12 cellular contexts compared by ENCODE assay signal in the genomic region with DNA sequence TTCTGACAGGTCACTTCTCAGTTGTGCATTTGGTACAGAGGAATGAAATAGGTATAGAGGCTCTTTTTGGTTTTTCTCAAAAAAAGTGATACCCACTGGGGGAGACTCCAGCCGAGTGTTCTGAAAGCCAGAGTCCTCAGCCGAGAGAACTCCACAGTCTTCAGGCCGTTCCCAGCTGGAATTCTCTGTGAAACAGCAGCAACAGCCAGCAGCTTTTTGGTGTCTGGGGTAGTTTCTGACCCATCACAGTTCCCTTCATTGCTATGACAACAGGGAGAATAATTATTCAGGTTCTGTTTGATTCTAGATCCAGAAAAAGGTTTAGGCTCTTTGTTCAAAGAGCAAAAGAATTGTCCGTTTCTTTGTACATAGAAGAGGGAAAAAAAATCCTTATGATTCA.
DNase-seq lines count a peak whose midpoint lies in the region; ATAC-seq, FAIRE-seq and TF ChIP-seq lines count a peak whose summit lies in the region.
"Had no signal": no experiment of that assay in that cellular context is flagged by ENCODE, and none has a peak within 500 bp of the region (broad histone marks: within the 10 kb centered on the region; RNA-seq: fewer than 3 reads in every experiment).

No MANE protein-coding gene starts in this region.

- H3K4me3 Mint-ChIP-seq in activated T-helper 1 cell treated with anti-CD3 and anti-CD28 coated beads, Interleukin-12 subunit alpha, Interleukin-12 subunit beta, Interleukin-2, Interleukin-4 antibody, amounts not matched to agents 30 ng/mL and 10 ng/mL and 1 ng/mL, durations not matched to agents 14 hours and 24 hours and 36 hours: no peak overlapping the region
- H3K4me3 Mint-ChIP-seq: effector memory CD8-positive, alpha-beta T cell; stimulated activated naive CD8-positive, alpha-beta T cell treated with anti-CD3 and anti-CD28 coated beads, Interleukin-15, Interleukin-2, amounts not matched to agents 100 ng/mL and 50 ng/mL, for 24 hours had no signal

- H2AFZ ChIP-seq in osteoblast (ENCODE audit: low read length): no peak overlapping the region

- H3K4me1 Mint-ChIP-seq in activated T-helper 1 cell treated with anti-CD3 and anti-CD28 coated beads, Interleukin-12 subunit alpha, Interleukin-12 subunit beta, Interleukin-2, Interleukin-4 antibody, amounts not matched to agents 30 ng/mL and 10 ng/mL and 1 ng/mL, durations not matched to agents 14 hours and 24 hours and 36 hours (ENCODE audit: low read depth): no peaks in the 10 kb centered on the region

- H3K4me3 ChIP-seq in osteoblast (ENCODE audit: insufficient read depth, low read length): peak overlapping the region; percentile 52

- TF ChIP-seq POLR2A in H54 (IDR thresholded peaks at IDR 0.05; ENCODE audit: low read depth, low read length): no peak

- H3K27ac ChIP-seq in angular gyrus (ENCODE audit: low read depth, low read length) (peak overlapping the region; percentile 10), osteoblast (ENCODE audit: low read depth, low read length) (no peak overlapping the region)
- H3K27ac ChIP-seq: C4-2B had no signal

- peaks cover 24% of the 10 kb centered on the region for H3K4me1 ChIP-seq in osteoblast (ENCODE audit: insufficient read depth, low read length)

- peaks cover 50% of the 10 kb centered on the region for H3K27me3 Mint-ChIP-seq in activated T-helper 1 cell treated with anti-CD3 and anti-CD28 coated beads, Interleukin-12 subunit alpha, Interleukin-12 subunit beta, Interleukin-2, Interleukin-4 antibody, amounts not matched to agents 30 ng/mL and 10 ng/mL and 1 ng/mL, durations not matched to agents 14 hours and 24 hours and 36 hours (ENCODE audit: insufficient read depth)

- no peaks in the 10 kb centered on the region for H3K36me3 Mint-ChIP-seq in activated T-helper 1 cell treated with anti-CD3 and anti-CD28 coated beads, Interleukin-12 subunit alpha, Interleukin-12 subunit beta, Interleukin-2, Interleukin-4 antibody, amounts not matched to agents 30 ng/mL and 10 ng/mL and 1 ng/mL, durations not matched to agents 14 hours and 24 hours and 36 hours (ENCODE audit: low read depth)

- H3K27ac Mint-ChIP-seq in activated T-helper 1 cell treated with anti-CD3 and anti-CD28 coated beads, Interleukin-12 subunit alpha, Interleukin-12 subunit beta, Interleukin-2, Interleukin-4 antibody, amounts not matched to agents 30 ng/mL and 10 ng/mL and 1 ng/mL, durations not matched to agents 14 hours and 24 hours and 36 hours: no peak overlapping the region
- H3K27ac Mint-ChIP-seq: effector memory CD8-positive, alpha-beta T cell; stimulated activated naive CD8-positive, alpha-beta T cell treated with anti-CD3 and anti-CD28 coated beads, Interleukin-15, Interleukin-2, amounts not matched to agents 100 ng/mL and 50 ng/mL, for 24 hours had no signal

- H3K79me2 ChIP-seq in osteoblast (ENCODE audit: insufficient read depth, low read length): peaks cover 2% of the 10 kb centered on the region

- H4K20me1 ChIP-seq in osteoblast (ENCODE audit: insufficient read depth, low read length): peaks cover 5% of the 10 kb centered on the region

- peak overlapping the region; percentile 74 for H3K4me2 ChIP-seq in osteoblast (ENCODE audit: insufficient read depth, low read length)

- no peaks in the 10 kb centered on the region for H3K27me3 ChIP-seq in osteoblast (ENCODE audit: insufficient read depth, low read length)

- no peaks in the 10 kb centered on the region for H3K36me3 ChIP-seq in osteoblast (ENCODE audit: insufficient read depth, low read length)

- no peaks in the 10 kb centered on the region for H3K9me3 Mint-ChIP-seq in activated T-helper 1 cell treated with anti-CD3 and anti-CD28 coated beads, Interleukin-12 subunit alpha, Interleukin-12 subunit beta, Interleukin-2, Interleukin-4 antibody, amounts not matched to agents 30 ng/mL and 10 ng/mL and 1 ng/mL, durations not matched to agents 14 hours and 24 hours and 36 hours
- H3K9me3 Mint-ChIP-seq: effector memory CD8-positive, alpha-beta T cell; stimulated activated naive CD8-positive, alpha-beta T cell treated with anti-CD3 and anti-CD28 coated beads, Interleukin-15, Interleukin-2, amounts not matched to agents 100 ng/mL and 50 ng/mL, for 24 hours had no signal

- DNase-seq in Daoy (ENCODE audit: low read depth) (peak; percentile 23), Right ventricle myocardium superior (no peak), osteoblast (ENCODE audit: insufficient read length, low spot score, missing footprints) (no peak), posterior vena cava (ENCODE audit: low spot score) (no peak), hippocampal formation (lab: John Stamatoyannopoulos, UW) (no peak), H54 (ENCODE audit: insufficient read length, low spot score) (no peak)
- DNase-seq in activated T-helper 1 cell treated with anti-CD3 and anti-CD28 coated beads, Interleukin-12 subunit alpha, Interleukin-12 subunit beta, Interleukin-2, Interleukin-4 antibody, amounts not matched to agents 30 ng/mL and 10 ng/mL and 1 ng/mL, durations not matched to agents 14 hours and 24 hours and 36 hours (ENCODE audit: low spot score): no peak
- DNase-seq: effector memory CD8-positive, alpha-beta T cell had no signal

- no peaks in the 10 kb centered on the region for H3K9me3 ChIP-seq in osteoblast (ENCODE audit: low read depth, low read length)

- no peak for TF ChIP-seq CTCF in osteoblast (IDR thresholded peaks at IDR 0.05; ENCODE audit: extremely low read depth, low read depth, low read length)

- FAIRE-seq in H54 (lab: Jason Lieb, UNC): no peak
- FAIRE-seq: TTC549 had no signal

- intact Hi-C loops in Right ventricle myocardium superior (cut with DNase I): no loop called here
- intact Hi-C loops in activated T-helper 1 cell treated with anti-CD3 and anti-CD28 coated beads, Interleukin-12 subunit alpha, Interleukin-12 subunit beta, Interleukin-2, Interleukin-4 antibody, amounts not matched to agents 30 ng/mL and 10 ng/mL and 1 ng/mL, durations not matched to agents 14 hours and 24 hours and 36 hours (cut with micrococcal nuclease): no loop called here
- intact Hi-C loops in posterior vena cava (cut with DNase I): loop anchor here in 1 of 2 donors (10.0 kb wide), 1 partner anchor 48 kb away; no protein-coding TSS in a partner anchor

- ATAC-seq in Right ventricle myocardium superior (ENCODE audit: poor library complexity): peak; percentile 42
- ATAC-seq: effector memory CD8-positive, alpha-beta T cell had no signal
